1 cellular context compared by ENCODE assay signal in genomic region chr1:90835661-90836344, GRCh38.
TF ChIP-seq lines count a peak whose summit lies in the region.

No MANE protein-coding gene starts in this region.

TF ChIP-seq in IMR-90, 13 proteins besides CTCF, POLR2A, EP300 and RAD21:
- TF ChIP-seq MXI1 (IDR thresholded peaks at IDR 0.05; ENCODE audit: borderline replicate concordance, low read depth, low read length), result no peak
- no peak for TF ChIP-seq CEBPB (IDR thresholded peaks at IDR 0.05; ENCODE audit: low read depth, low read length)
- TF ChIP-seq MAFK (IDR thresholded peaks at IDR 0.05; ENCODE audit: low read depth, low read length), result no peak
- TF ChIP-seq RFX5 (IDR thresholded peaks at IDR 0.05; ENCODE audit: low read depth, low read length), result no peak
- no peak for TF ChIP-seq FOS (IDR thresholded peaks at IDR 0.05; ENCODE audit: low read depth, low read length)
- no peak for TF ChIP-seq CHD1 (IDR thresholded peaks at IDR 0.05; ENCODE audit: low read depth, low read length)
- no peak for TF ChIP-seq USF2 (IDR thresholded peaks at IDR 0.05; ENCODE audit: low read depth, low read length)
- no peak for TF ChIP-seq ELK1 (IDR thresholded peaks at IDR 0.05; ENCODE audit: borderline replicate concordance, low read depth, low read length)
- TF ChIP-seq SMC3 (IDR thresholded peaks at IDR 0.05; ENCODE audit: low read depth, low read length), result no peak
- no peak for TF ChIP-seq NFE2L2 (IDR thresholded peaks at IDR 0.05; ENCODE audit: low read depth, low read length)
- no peak for TF ChIP-seq MAZ (IDR thresholded peaks at IDR 0.05; ENCODE audit: borderline replicate concordance, low read depth, low read length)
- TF ChIP-seq RCOR1 (IDR thresholded peaks at IDR 0.05; ENCODE audit: insufficient replicate concordance, low read length), result no peak
- TF ChIP-seq BHLHE40 (IDR thresholded peaks at IDR 0.05; ENCODE audit: low read depth, low read length), result no peak
